In genomic region chr3:151047636-151048035, GRCh38 we compare ENCODE assay signal across 26 cellular contexts. TPM values are rescaled to one million over a fixed set of nuclear protein-coding genes. Genes with fewer than 3 reads are reported as not detected.
DNase-seq lines count a peak whose midpoint lies in the region; ATAC-seq and TF ChIP-seq lines count a peak whose summit lies in the region.
"Had no signal": no experiment of that assay in that cellular context is flagged by ENCODE, and none has a peak within 500 bp of the region (broad histone marks: within the 10 kb centered on the region; RNA-seq: fewer than 3 reads in every experiment).

No MANE protein-coding gene starts in this region.

- H3K4me1 ChIP-seq in mesendoderm (ENCODE audit: control insufficient read depth, low read depth, low read length) (no peaks in the 10 kb centered on the region), OCI-LY7 (ENCODE audit: insufficient read depth, low read length, poor library complexity, severe bottlenecking) (no peaks in the 10 kb centered on the region)
- H3K4me1 ChIP-seq: ascending aorta, colonic mucosa, transverse colon had no signal

- H3K18ac ChIP-seq in mesendoderm (ENCODE audit: low read length), result no peak overlapping the region

- no peak overlapping the region for H3K4me2 ChIP-seq in mesendoderm (ENCODE audit: low read length)
- H3K4me2 ChIP-seq in OCI-LY7 (ENCODE audit: low read length), result no peak overlapping the region

- H3K79me2 ChIP-seq in mesendoderm (ENCODE audit: control insufficient read depth, insufficient read depth, low read length), result no peaks in the 10 kb centered on the region
- no peaks in the 10 kb centered on the region for H3K79me2 ChIP-seq in OCI-LY7 (ENCODE audit: insufficient read depth, low read depth, low read length)

- CTCF ChIA-PET in OCI-LY7 (lab: Charles Lee; ENCODE audit: unreplicated experiment), result no interaction called here
- CTCF ChIA-PET in activated CD4-positive, alpha-beta T cell treated with anti-CD3 and anti-CD28 coated beads, Interleukin-2, amount 10 ng/mL, durations not matched to agents 7 days and 5 days (lab: Charles Lee), result no interaction called here

- no peak overlapping the region for H4K8ac ChIP-seq in mesendoderm (ENCODE audit: low read depth, low read length)

- no peak overlapping the region for H3K27ac Mint-ChIP-seq in activated CD4-positive, alpha-beta T cell treated with anti-CD3 and anti-CD28 coated beads, Interleukin-2, amount 10 ng/mL, durations not matched to agents 7 days and 5 days
- H3K27ac Mint-ChIP-seq: activated CD4-positive, alpha-beta memory T cell treated with anti-CD3 and anti-CD28 coated beads, Interleukin-2, amount 10 ng/mL, durations not matched to agents 7 days and 5 days; activated naive CD4-positive, alpha-beta T cell treated with anti-CD3 and anti-CD28 coated beads for 36 hours; activated T-cell treated with anti-CD3 and anti-CD28 coated beads, Interleukin-2, amount 50 U/mL, for 24 hours had no signal

- H3K9me2 ChIP-seq in OCI-LY7 (ENCODE audit: insufficient read depth, low read length), result no peaks in the 10 kb centered on the region

- H3K4me3 Mint-ChIP-seq in activated CD4-positive, alpha-beta T cell treated with anti-CD3 and anti-CD28 coated beads, Interleukin-2, amount 10 ng/mL, durations not matched to agents 7 days and 5 days, result no peak overlapping the region
- H3K4me3 Mint-ChIP-seq: activated CD4-positive, alpha-beta memory T cell treated with anti-CD3 and anti-CD28 coated beads, Interleukin-2, amount 10 ng/mL, durations not matched to agents 7 days and 5 days; activated naive CD4-positive, alpha-beta T cell treated with anti-CD3 and anti-CD28 coated beads for 36 hours; activated T-cell treated with anti-CD3 and anti-CD28 coated beads, Interleukin-2, amount 50 U/mL, for 24 hours had no signal

- H2BK120ac ChIP-seq in mesendoderm (ENCODE audit: low read depth, low read length), result no peak overlapping the region

- ATAC-seq in HG03175 (IDR thresholded peaks at IDR 0.05; ENCODE audit: unreplicated experiment), result no peak
- ATAC-seq: Right ventricle myocardium inferior; sciatic nerve; stimulated activated naive CD8-positive, alpha-beta T cell treated with anti-CD3 and anti-CD28 coated beads, Interleukin-15, Interleukin-2, amounts not matched to agents 100 U/mL and 50 U/mL, for 24 hours had no signal

- TF ChIP-seq CTCF in epithelial cell of esophagus (IDR thresholded peaks at IDR 0.05; ENCODE audit: insufficient read depth, low read depth, low read length, missing control alignments) (no peak), OCI-LY7 (conservative IDR thresholded peaks at IDR 0.05; ENCODE audit: low read length) (no peak)

- no peak overlapping the region for H2BK5ac ChIP-seq in mesendoderm (ENCODE audit: low read length)

- no peaks in the 10 kb centered on the region for H3K36me3 Mint-ChIP-seq in activated CD4-positive, alpha-beta T cell treated with anti-CD3 and anti-CD28 coated beads, Interleukin-2, amount 10 ng/mL, durations not matched to agents 7 days and 5 days (ENCODE audit: low read depth)

- no peak overlapping the region for H2AFZ ChIP-seq in OCI-LY7 (ENCODE audit: low read length)

- DNase-seq in NCI-H82 (lab: John Stamatoyannopoulos, UW), result peak; percentile 6
- no peak for DNase-seq in NCI-H82 treated with DMSO at 0.1 percent for 48 hours (lab: John Stamatoyannopoulos, UW; ENCODE audit: unreplicated experiment)
- peak; percentile 85 for DNase-seq in OCI-M1 (lab: John Stamatoyannopoulos, UW)
- DNase-seq in epithelial cell of esophagus (ENCODE audit: low read depth), result peak; percentile 16
- DNase-seq in mesendoderm, result peak; percentile 82
- DNase-seq in OCI-LY7 (ENCODE audit: low spot score), result no peak
- no peak for DNase-seq in activated CD4-positive, alpha-beta T cell treated with anti-CD3 and anti-CD28 coated beads, Interleukin-2, amount 10 ng/mL, durations not matched to agents 7 days and 5 days
- DNase-seq: activated CD4-positive, alpha-beta memory T cell treated with anti-CD3 and anti-CD28 coated beads, Interleukin-2, amount 10 ng/mL, durations not matched to agents 7 days and 5 days; activated naive CD4-positive, alpha-beta T cell treated with anti-CD3 and anti-CD28 coated beads for 36 hours; activated T-cell treated with anti-CD3 and anti-CD28 coated beads, Interleukin-2, amount 50 U/mL, for 24 hours; colonic mucosa; DND-41; head of caudate nucleus; islet precursor cell; NCI-H146; NCI-H2227 treated with DMSO at 0.1 percent for 48 hours; ovary; stimulated activated naive CD8-positive, alpha-beta T cell treated with anti-CD3 and anti-CD28 coated beads, Interleukin-15, Interleukin-2, amounts not matched to agents 100 U/mL and 50 U/mL, for 24 hours; transverse colon had no signal

- no peak overlapping the region for H4K5ac ChIP-seq in mesendoderm (ENCODE audit: low read length)

- no peaks in the 10 kb centered on the region for H4K20me1 ChIP-seq in OCI-LY7 (ENCODE audit: insufficient read depth, low read length)

- H3K4ac ChIP-seq in mesendoderm (ENCODE audit: low read depth, low read length), result no peak overlapping the region

- no peak overlapping the region for H2BK15ac ChIP-seq in mesendoderm (replicated peaks; ENCODE audit: low read depth)

- H3K4me1 Mint-ChIP-seq in activated CD4-positive, alpha-beta T cell treated with anti-CD3 and anti-CD28 coated beads, Interleukin-2, amount 10 ng/mL, durations not matched to agents 7 days and 5 days, result no peaks in the 10 kb centered on the region
- H3K4me1 Mint-ChIP-seq: activated CD4-positive, alpha-beta memory T cell treated with anti-CD3 and anti-CD28 coated beads, Interleukin-2, amount 10 ng/mL, durations not matched to agents 7 days and 5 days had no signal

- H3K9ac ChIP-seq in mesendoderm (ENCODE audit: low read length), result no peak overlapping the region

- H3K9me3 Mint-ChIP-seq in activated CD4-positive, alpha-beta T cell treated with anti-CD3 and anti-CD28 coated beads, Interleukin-2, amount 10 ng/mL, durations not matched to agents 7 days and 5 days, result no peaks in the 10 kb centered on the region
- H3K9me3 Mint-ChIP-seq: activated CD4-positive, alpha-beta memory T cell treated with anti-CD3 and anti-CD28 coated beads, Interleukin-2, amount 10 ng/mL, durations not matched to agents 7 days and 5 days; activated naive CD4-positive, alpha-beta T cell treated with anti-CD3 and anti-CD28 coated beads for 36 hours; activated T-cell treated with anti-CD3 and anti-CD28 coated beads, Interleukin-2, amount 50 U/mL, for 24 hours had no signal

- intact Hi-C loops in OCI-LY7 (cut with micrococcal nuclease; ENCODE audit: unreplicated experiment), result no loop called here

- no peaks in the 10 kb centered on the region for H3K79me1 ChIP-seq in mesendoderm (ENCODE audit: low read length)

- BruUV-seq in OCI-LY7 (replicated peaks; lab: Mats Ljungman, UMichigan), result no TSS peak

- no peaks in the 10 kb centered on the region for H3K27me3 ChIP-seq in mesendoderm (ENCODE audit: insufficient read depth, low read length, poor library complexity)
- H3K27me3 ChIP-seq: ascending aorta, colonic mucosa, ovary, transverse colon had no signal

- no peak overlapping the region for H3K56ac ChIP-seq in mesendoderm (ENCODE audit: low read length)

- POLR2A ChIA-PET in OCI-LY7 (lab: Charles Lee), result interaction anchor here (0.8 kb wide), 1 partner anchor 18 kb away, joined by 3 read pairs; no protein-coding TSS in a partner anchor
- POLR2A ChIA-PET in activated CD4-positive, alpha-beta T cell treated with anti-CD3 and anti-CD28 coated beads, Interleukin-2, amount 10 ng/mL, durations not matched to agents 7 days and 5 days (lab: Charles Lee), result no interaction called here

- no peak overlapping the region for H3K23ac ChIP-seq in mesendoderm (ENCODE audit: low read length)

- no peak overlapping the region for H2AK5ac ChIP-seq in mesendoderm (ENCODE audit: low read length)

- H3K4me3 ChIP-seq in epithelial cell of esophagus (ENCODE audit: low read length) (no peak overlapping the region), mesendoderm (ENCODE audit: low read length) (no peak overlapping the region), OCI-LY7 (ENCODE audit: low read depth, low read length, poor library complexity, severe bottlenecking) (no peak overlapping the region)
- H3K4me3 ChIP-seq: ascending aorta, colonic mucosa, ovary, transverse colon had no signal

- no peaks in the 10 kb centered on the region for H3K9me3 ChIP-seq in OCI-LY7 (ENCODE audit: low read length)
- H3K9me3 ChIP-seq: ascending aorta, colonic mucosa, ovary, transverse colon had no signal

- peaks cover 10% of the 10 kb centered on the region for H3K27me3 Mint-ChIP-seq in activated CD4-positive, alpha-beta T cell treated with anti-CD3 and anti-CD28 coated beads, Interleukin-2, amount 10 ng/mL, durations not matched to agents 7 days and 5 days

- H3K27ac ChIP-seq in mesendoderm (ENCODE audit: low read depth, low read length) (no peak overlapping the region), OCI-LY7 (ENCODE audit: low read depth, low read length, poor library complexity, severe bottlenecking) (no peak overlapping the region)
- H3K27ac ChIP-seq: ascending aorta, C4-2B, colonic mucosa, epithelial cell of prostate, ovary, transverse colon had no signal

- H3K36me3 ChIP-seq in mesendoderm (ENCODE audit: control insufficient read depth, insufficient read depth, low read length) (no peaks in the 10 kb centered on the region), OCI-LY7 (ENCODE audit: insufficient read depth, low read length) (no peaks in the 10 kb centered on the region)
- H3K36me3 ChIP-seq: ascending aorta, colonic mucosa, ovary, transverse colon had no signal

RNA-seq across cellular contexts. Expression of gene MED12L, which starts 37.8 kb away (rescaled TPM):
- polyA plus RNA-seq in mesendoderm (2013, experiment 1 of 2), result 2.4 TPM
- polyA plus RNA-seq in mesendoderm (2013, experiment 2 of 2), result 3.3 TPM
- total RNA-seq in OCI-LY7 (2014; rRNA removed; shearing (Covaris generic)), result 12.6 and 16.4 TPM in 2 replicates
- 32.7 and 33.8 TPM in 2 replicates for total RNA-seq in OCI-LY7 (2022)
- total RNA-seq in activated CD4-positive, alpha-beta T cell treated with anti-CD3 and anti-CD28 coated beads, Interleukin-2, amount 10 ng/mL, durations not matched to agents 7 days and 5 days, result under 1 TPM; 0.35 to 0.92 TPM
- total RNA-seq: lung microvascular endothelial cell had no signal

Comparison
In these comparisons a context has a peak if more than half of its experiments do, and no peak if none do; other contexts are left out.
1. DNase-seq: peak in NCI-H82 (single experiment), OCI-M1 (single experiment), epithelial cell of esophagus (single experiment) and mesendoderm (single experiment); none in NCI-H82 treated with DMSO at 0.1 percent for 48 hours (single experiment), OCI-LY7 (single experiment) and activated CD4-positive, alpha-beta T cell treated with anti-CD3 and anti-CD28 coated beads, Interleukin-2, amount 10 ng/mL, durations not matched to agents 7 days and 5 days (single experiment).
2. RNA of gene MED12L, which starts 37.8 kb away (total RNA-seq): 12.6 to 33.8 TPM in OCI-LY7; 0.35 to 0.92 TPM in activated CD4-positive, alpha-beta T cell treated with anti-CD3 and anti-CD28 coated beads, Interleukin-2, amount 10 ng/mL, durations not matched to agents 7 days and 5 days; every median in the first group is over 4 times any median in the second.